Comparison of ENCODE assay signal across 3 cellular contexts in the genomic region with DNA sequence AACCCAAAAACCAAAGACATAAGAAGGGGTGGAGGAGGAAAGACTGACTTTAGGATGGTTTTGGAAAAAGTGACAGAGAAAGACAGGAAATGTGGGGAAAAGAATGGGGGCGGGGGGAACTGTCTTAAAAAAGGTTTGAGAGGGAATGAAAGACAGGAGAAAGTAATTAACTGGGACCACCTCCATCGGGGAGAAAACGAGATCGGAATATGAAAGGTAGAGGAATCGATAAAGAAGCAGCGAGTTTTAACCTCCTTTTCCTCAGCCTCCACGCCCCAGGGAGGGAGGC.
TF ChIP-seq lines count a peak whose summit lies in the region.

No MANE protein-coding gene starts in this region.

TF ChIP-seq in A549, 52 proteins besides CTCF, POLR2A, EP300 and RAD21:
- TF ChIP-seq, protein P1, sequence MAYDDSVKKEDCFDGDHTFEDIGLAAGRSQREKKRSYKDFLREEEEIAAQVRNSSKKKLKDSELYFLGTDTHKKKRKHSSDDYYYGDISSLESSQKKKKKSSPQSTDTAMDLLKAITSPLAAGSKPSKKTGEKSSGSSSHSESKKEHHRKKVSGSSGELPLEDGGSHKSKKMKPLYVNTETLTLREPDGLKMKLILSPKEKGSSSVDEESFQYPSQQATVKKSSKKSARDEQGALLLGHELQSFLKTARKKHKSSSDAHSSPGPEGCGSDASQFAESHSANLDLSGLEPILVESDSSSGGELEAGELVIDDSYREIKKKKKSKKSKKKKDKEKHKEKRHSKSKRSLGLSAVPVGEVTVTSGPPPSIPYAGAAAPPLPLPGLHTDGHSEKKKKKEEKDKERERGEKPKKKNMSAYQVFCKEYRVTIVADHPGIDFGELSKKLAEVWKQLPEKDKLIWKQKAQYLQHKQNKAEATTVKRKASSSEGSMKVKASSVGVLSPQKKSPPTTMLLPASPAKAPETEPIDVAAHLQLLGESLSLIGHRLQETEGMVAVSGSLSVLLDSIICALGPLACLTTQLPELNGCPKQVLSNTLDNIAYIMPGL (CRISPR knock-in tag; IDR thresholded peaks at IDR 0.05; ENCODE audit: borderline replicate concordance), result no peak
- TF ChIP-seq HOXB13 (CRISPR knock-in tag; IDR thresholded peaks at IDR 0.05; ENCODE audit: low read depth) (no peak), KDM5A (IDR thresholded peaks at IDR 0.05) (no peak), ZNF302 (CRISPR knock-in tag; IDR thresholded peaks at IDR 0.05) (no peak), CHD4 (IDR thresholded peaks at IDR 0.05; ENCODE audit: borderline replicate concordance) (no peak), MAZ (IDR thresholded peaks at IDR 0.05; ENCODE audit: borderline replicate concordance, low read depth, low read length) (no peak), KDM1A (IDR thresholded peaks at IDR 0.05; ENCODE audit: low read depth) (no peak), RFX5 (IDR thresholded peaks at IDR 0.05) (no peak), BHLHE40 (IDR thresholded peaks at IDR 0.05; ENCODE audit: low read depth, low read length) (no peak)

TF ChIP-seq in HEK293, 187 proteins besides CTCF, POLR2A, EP300 and RAD21:
- TF ChIP-seq, protein P2, sequence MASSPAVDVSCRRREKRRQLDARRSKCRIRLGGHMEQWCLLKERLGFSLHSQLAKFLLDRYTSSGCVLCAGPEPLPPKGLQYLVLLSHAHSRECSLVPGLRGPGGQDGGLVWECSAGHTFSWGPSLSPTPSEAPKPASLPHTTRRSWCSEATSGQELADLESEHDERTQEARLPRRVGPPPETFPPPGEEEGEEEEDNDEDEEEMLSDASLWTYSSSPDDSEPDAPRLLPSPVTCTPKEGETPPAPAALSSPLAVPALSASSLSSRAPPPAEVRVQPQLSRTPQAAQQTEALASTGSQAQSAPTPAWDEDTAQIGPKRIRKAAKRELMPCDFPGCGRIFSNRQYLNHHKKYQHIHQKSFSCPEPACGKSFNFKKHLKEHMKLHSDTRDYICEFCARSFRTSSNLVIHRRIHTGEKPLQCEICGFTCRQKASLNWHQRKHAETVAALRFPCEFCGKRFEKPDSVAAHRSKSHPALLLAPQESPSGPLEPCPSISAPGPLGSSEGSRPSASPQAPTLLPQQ (tag by site-specific recombination; IDR thresholded peaks at IDR 0.05), result 0 out of 2 replicates have a peak, but pooled peaks have one; percentile 19
- no peak for TF ChIP-seq ZNF777 (tag by site-specific recombination; IDR thresholded peaks at IDR 0.05; ENCODE audit: borderline replicate concordance)
- peak; percentile 57; the same call in 1 of the 2 replicates for TF ChIP-seq ZBTB17 (tag by site-specific recombination; IDR thresholded peaks at IDR 0.05)
- peak; percentile 97 for TF ChIP-seq PRDM1 (tag by site-specific recombination; IDR thresholded peaks at IDR 0.05)
- no peak for TF ChIP-seq ZNF701 (tag by site-specific recombination; IDR thresholded peaks at IDR 0.05)

TF ChIP-seq in GM12878, 131 proteins besides CTCF, POLR2A, EP300 and RAD21:
- TF ChIP-seq TCF12 (IDR thresholded peaks at IDR 0.05; ENCODE audit: low read depth, low read length) (no peak), ESRRA (IDR thresholded peaks at IDR 0.05; ENCODE audit: low read length) (no peak), IKZF2 (IDR thresholded peaks at IDR 0.05) (peak; percentile 24 to 30; a peak in 2 of 4 replicates)
- TF ChIP-seq, protein P3, sequence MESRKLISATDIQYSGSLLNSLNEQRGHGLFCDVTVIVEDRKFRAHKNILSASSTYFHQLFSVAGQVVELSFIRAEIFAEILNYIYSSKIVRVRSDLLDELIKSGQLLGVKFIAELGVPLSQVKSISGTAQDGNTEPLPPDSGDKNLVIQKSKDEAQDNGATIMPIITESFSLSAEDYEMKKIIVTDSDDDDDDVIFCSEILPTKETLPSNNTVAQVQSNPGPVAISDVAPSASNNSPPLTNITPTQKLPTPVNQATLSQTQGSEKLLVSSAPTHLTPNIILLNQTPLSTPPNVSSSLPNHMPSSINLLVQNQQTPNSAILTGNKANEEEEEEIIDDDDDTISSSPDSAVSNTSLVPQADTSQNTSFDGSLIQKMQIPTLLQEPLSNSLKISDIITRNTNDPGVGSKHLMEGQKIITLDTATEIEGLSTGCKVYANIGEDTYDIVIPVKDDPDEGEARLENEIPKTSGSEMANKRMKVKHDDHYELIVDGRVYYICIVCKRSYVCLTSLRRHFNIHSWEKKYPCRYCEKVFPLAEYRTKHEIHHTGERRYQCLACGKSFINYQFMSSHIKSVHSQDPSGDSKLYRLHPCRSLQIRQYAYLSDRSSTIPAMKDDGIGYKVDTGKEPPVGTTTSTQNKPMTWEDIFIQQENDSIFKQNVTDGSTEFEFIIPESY (IDR thresholded peaks at IDR 0.05), result no peak
- TF ChIP-seq, protein P4, sequence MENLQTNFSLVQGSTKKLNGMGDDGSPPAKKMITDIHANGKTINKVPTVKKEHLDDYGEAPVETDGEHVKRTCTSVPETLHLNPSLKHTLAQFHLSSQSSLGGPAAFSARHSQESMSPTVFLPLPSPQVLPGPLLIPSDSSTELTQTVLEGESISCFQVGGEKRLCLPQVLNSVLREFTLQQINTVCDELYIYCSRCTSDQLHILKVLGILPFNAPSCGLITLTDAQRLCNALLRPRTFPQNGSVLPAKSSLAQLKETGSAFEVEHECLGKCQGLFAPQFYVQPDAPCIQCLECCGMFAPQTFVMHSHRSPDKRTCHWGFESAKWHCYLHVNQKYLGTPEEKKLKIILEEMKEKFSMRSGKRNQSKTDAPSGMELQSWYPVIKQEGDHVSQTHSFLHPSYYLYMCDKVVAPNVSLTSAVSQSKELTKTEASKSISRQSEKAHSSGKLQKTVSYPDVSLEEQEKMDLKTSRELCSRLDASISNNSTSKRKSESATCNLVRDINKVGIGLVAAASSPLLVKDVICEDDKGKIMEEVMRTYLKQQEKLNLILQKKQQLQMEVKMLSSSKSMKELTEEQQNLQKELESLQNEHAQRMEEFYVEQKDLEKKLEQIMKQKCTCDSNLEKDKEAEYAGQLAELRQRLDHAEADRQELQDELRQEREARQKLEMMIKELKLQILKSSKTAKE (IDR thresholded peaks at IDR 0.05; ENCODE audit: low read depth, poor library complexity, severe bottlenecking), result no peak
- TF ChIP-seq, protein P5, sequence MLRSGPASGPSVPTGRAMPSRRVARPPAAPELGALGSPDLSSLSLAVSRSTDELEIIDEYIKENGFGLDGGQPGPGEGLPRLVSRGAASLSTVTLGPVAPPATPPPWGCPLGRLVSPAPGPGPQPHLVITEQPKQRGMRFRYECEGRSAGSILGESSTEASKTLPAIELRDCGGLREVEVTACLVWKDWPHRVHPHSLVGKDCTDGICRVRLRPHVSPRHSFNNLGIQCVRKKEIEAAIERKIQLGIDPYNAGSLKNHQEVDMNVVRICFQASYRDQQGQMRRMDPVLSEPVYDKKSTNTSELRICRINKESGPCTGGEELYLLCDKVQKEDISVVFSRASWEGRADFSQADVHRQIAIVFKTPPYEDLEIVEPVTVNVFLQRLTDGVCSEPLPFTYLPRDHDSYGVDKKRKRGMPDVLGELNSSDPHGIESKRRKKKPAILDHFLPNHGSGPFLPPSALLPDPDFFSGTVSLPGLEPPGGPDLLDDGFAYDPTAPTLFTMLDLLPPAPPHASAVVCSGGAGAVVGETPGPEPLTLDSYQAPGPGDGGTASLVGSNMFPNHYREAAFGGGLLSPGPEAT (IDR thresholded peaks at IDR 0.05; ENCODE audit: low read depth), result 0 out of 2 replicates have a peak, but pooled peaks have one; percentile 3
